Comparison of ENCODE assay signal across 9 cellular contexts in genomic region chr1:226029093-226029496, GRCh38. TPM values are rescaled to one million over a fixed set of nuclear protein-coding genes. Genes with fewer than 3 reads are reported as not detected.
A peak's percentile ranks its signal among the peaks of the same experiment; 100 is the strongest.
DNase-seq lines count a peak whose midpoint lies in the region; ATAC-seq and TF ChIP-seq lines count a peak whose summit lies in the region.
"Had no signal": no experiment of that assay in that cellular context is flagged by ENCODE, and none has a peak within 500 bp of the region (broad histone marks: within the 10 kb centered on the region; RNA-seq: fewer than 3 reads in every experiment).

No MANE protein-coding gene starts in this region.

- no peak overlapping the region for H3K27ac Mint-ChIP-seq in endothelial cell (ENCODE audit: unreplicated experiment)

- peak; percentile 82 for ATAC-seq in GM18505 (IDR thresholded peaks at IDR 0.05; ENCODE audit: unreplicated experiment)
- peak; percentile 81 for ATAC-seq in GM21723 (IDR thresholded peaks at IDR 0.05; ENCODE audit: unreplicated experiment)
- peak; percentile 73 for ATAC-seq in HG03575 (IDR thresholded peaks at IDR 0.05; ENCODE audit: extremely low read depth, insufficient number of reproducible peaks, low FRiP score, unreplicated experiment)
- ATAC-seq in left colon, result peak; percentile 88

- no peak overlapping the region for H3K4me3 Mint-ChIP-seq in endothelial cell (ENCODE audit: unreplicated experiment)

- no peaks in the 10 kb centered on the region for H3K9me3 Mint-ChIP-seq in endothelial cell (ENCODE audit: unreplicated experiment)

- H3K36me3 Mint-ChIP-seq in endothelial cell (ENCODE audit: low read depth, unreplicated experiment), result no peaks in the 10 kb centered on the region

- H3K27me3 Mint-ChIP-seq in endothelial cell (ENCODE audit: unreplicated experiment), result peaks cover 3% of the 10 kb centered on the region

- DNase-seq in left colon (peak; percentile 69 to 83), endothelial cell (ENCODE audit: low spot score) (no peak), EL (no peak), HPDE6-E6E7 (ENCODE audit: extremely low spot score) (no peak), islet precursor cell (no peak)
- DNase-seq: NCI-H2227 treated with DMSO at 0.1 percent for 48 hours had no signal

- peaks cover 4% of the 10 kb centered on the region for H3K4me1 Mint-ChIP-seq in endothelial cell (ENCODE audit: unreplicated experiment)

- TF ChIP-seq POLR2A in GM18505 (IDR thresholded peaks at IDR 0.05; ENCODE audit: borderline replicate concordance, extremely low read depth, insufficient read depth, insufficient read length), result no peak

- intact Hi-C loops in left colon (cut with DNase I, micrococcal nuclease), result no loop called here

- no peak for TF ChIP-seq CTCF in endothelial cell (IDR thresholded peaks at IDR 0.05; ENCODE audit: unreplicated experiment)

RNA-seq across cellular contexts. Expression of gene SDE2, which starts 30.0 kb away (rescaled TPM):
- total RNA-seq in left colon (10 to 100 TPM; 16.2 to 16.4 TPM), endothelial cell (ENCODE audit: unreplicated experiment) (17.8 TPM)

RNA-seq across cellular contexts. Expression of gene H3-3A, which starts 33.4 kb away (rescaled TPM):
- total RNA-seq in left colon (100 to 1,000 TPM; 743 to 759 TPM), endothelial cell (ENCODE audit: unreplicated experiment) (606 TPM)

Comparison
In these comparisons a context has a peak if more than half of its experiments do, and no peak if none do; other contexts are left out.
1. DNase-seq: peak in left colon (2 of 2); none in endothelial cell (single experiment), EL (single experiment), HPDE6-E6E7 (single experiment) and islet precursor cell (single experiment).
2. Peak in every context shown above with its lines, with median percentiles within 50 percentile points of each other: ATAC-seq.